In genomic region chr2:11362781-11363099, GRCh38 we compare ENCODE assay signal across 34 cellular contexts.
"Had no signal": no experiment of that assay in that cellular context is flagged by ENCODE, and none has a peak within 500 bp of the region (broad histone marks: within the 10 kb centered on the region; RNA-seq: fewer than 3 reads in every experiment).

No MANE protein-coding gene starts in this region.

- H3K9me3 Mint-ChIP-seq: activated CD4-positive, alpha-beta memory T cell treated with anti-CD3 and anti-CD28 coated beads, Interleukin-2, amount 10 ng/mL, durations not matched to agents 7 days and 5 days; activated naive CD8-positive, alpha-beta T cell treated with anti-CD3 and anti-CD28 coated beads for 36 hours; activated T-cell treated with anti-CD3 and anti-CD28 coated beads, Interleukin-2, amount 50 U/mL, for 72 hours; activated T-helper 17 cell treated with anti-CD3 and anti-CD28 coated beads, Interleukin-2, amount 50 U/mL, for 72 hours; central memory CD8-positive, alpha-beta T cell had no signal

- H3K27me3 ChIP-seq: ascending aorta, cardiac muscle cell, SJCRH30 had no signal

- H3K36me3 ChIP-seq: ascending aorta, cardiac muscle cell, SJCRH30 had no signal

- DNase-seq: activated CD4-positive, alpha-beta memory T cell treated with anti-CD3 and anti-CD28 coated beads, Interleukin-2, amount 10 ng/mL, durations not matched to agents 7 days and 5 days; activated CD4-positive, alpha-beta T cell treated with anti-CD3 and anti-CD28 coated beads for 1 hour; activated CD4-positive, alpha-beta T cell treated with anti-CD3 and anti-CD28 coated beads for 48 hours; activated CD4-positive, CD25-positive, alpha-beta regulatory T cell; activated CD8-positive, alpha-beta memory T cell treated with anti-CD3 and anti-CD28 coated beads for 24 hours; activated CD8-positive, alpha-beta memory T cell treated with anti-CD3 and anti-CD28 coated beads, Interleukin-2, amount 10 ng/mL, durations not matched to agents 7 days and 5 days; activated CD8-positive, alpha-beta memory T cell treated with anti-CD3 and anti-CD28 coated beads, Interleukin-2, amount 50 U/mL, for 48 hours; activated effector memory CD4-positive, alpha-beta T cell treated with anti-CD3 and anti-CD28 coated beads, Interleukin-2, amount 50 U/mL, for 16 hours; activated naive CD4-positive, alpha-beta T cell; activated naive CD4-positive, alpha-beta T cell treated with anti-CD3 and anti-CD28 coated beads, Interleukin-2, amount 50 U/mL, for 16 hours; activated naive CD8-positive, alpha-beta T cell treated with anti-CD3 and anti-CD28 coated beads for 36 hours; activated T-cell treated with anti-CD3 and anti-CD28 coated beads, Interleukin-2, amount 50 U/mL, for 1 hour; activated T-cell treated with anti-CD3 and anti-CD28 coated beads, Interleukin-2, amount 50 U/mL, for 72 hours; amygdala; KBM-7; NCI-H1105; NCI-H1417 treated with DMSO at 0.1 percent for 48 hours; NCI-H187 treated with DMSO at 0.1 percent for 48 hours; NCI-H2081; NCI-H345; NCI-H524 treated with DMSO at 0.1 percent for 48 hours; SHP77; SJCRH30; SW 1271; T-helper 1 cell; T-helper 2 cell; T-helper 9 cell had no signal

- H3K4me1 Mint-ChIP-seq: activated CD4-positive, alpha-beta memory T cell treated with anti-CD3 and anti-CD28 coated beads, Interleukin-2, amount 10 ng/mL, durations not matched to agents 7 days and 5 days; activated CD8-positive, alpha-beta memory T cell treated with anti-CD3 and anti-CD28 coated beads, Interleukin-2, amount 10 ng/mL, durations not matched to agents 7 days and 5 days; activated naive CD8-positive, alpha-beta T cell treated with anti-CD3 and anti-CD28 coated beads for 36 hours; central memory CD8-positive, alpha-beta T cell had no signal

- H3K9me3 ChIP-seq: ascending aorta, SJCRH30 had no signal

- ATAC-seq: activated CD8-positive, alpha-beta memory T cell treated with anti-CD3 and anti-CD28 coated beads, Interleukin-2, amount 10 ng/mL, durations not matched to agents 7 days and 5 days; activated T-cell treated with anti-CD3 and anti-CD28 coated beads, Interleukin-2, amount 50 U/mL, for 72 hours; activated T-helper 17 cell treated with anti-CD3 and anti-CD28 coated beads, Interleukin-2, amount 50 U/mL, for 72 hours; Panc1 had no signal

- H3K4me3 Mint-ChIP-seq: activated CD4-positive, alpha-beta memory T cell treated with anti-CD3 and anti-CD28 coated beads, Interleukin-2, amount 10 ng/mL, durations not matched to agents 7 days and 5 days; activated CD8-positive, alpha-beta memory T cell treated with anti-CD3 and anti-CD28 coated beads, Interleukin-2, amount 10 ng/mL, durations not matched to agents 7 days and 5 days; activated naive CD8-positive, alpha-beta T cell treated with anti-CD3 and anti-CD28 coated beads for 36 hours; activated T-cell treated with anti-CD3 and anti-CD28 coated beads, Interleukin-2, amount 50 U/mL, for 72 hours; activated T-helper 17 cell treated with anti-CD3 and anti-CD28 coated beads, Interleukin-2, amount 50 U/mL, for 72 hours; central memory CD8-positive, alpha-beta T cell had no signal

- H3K27ac Mint-ChIP-seq: activated CD4-positive, alpha-beta memory T cell treated with anti-CD3 and anti-CD28 coated beads, Interleukin-2, amount 10 ng/mL, durations not matched to agents 7 days and 5 days; activated CD8-positive, alpha-beta memory T cell treated with anti-CD3 and anti-CD28 coated beads, Interleukin-2, amount 10 ng/mL, durations not matched to agents 7 days and 5 days; activated naive CD8-positive, alpha-beta T cell treated with anti-CD3 and anti-CD28 coated beads for 36 hours; activated T-cell treated with anti-CD3 and anti-CD28 coated beads, Interleukin-2, amount 50 U/mL, for 72 hours; activated T-helper 17 cell treated with anti-CD3 and anti-CD28 coated beads, Interleukin-2, amount 50 U/mL, for 72 hours had no signal

- H3K36me3 Mint-ChIP-seq: activated CD8-positive, alpha-beta memory T cell treated with anti-CD3 and anti-CD28 coated beads, Interleukin-2, amount 10 ng/mL, durations not matched to agents 7 days and 5 days; activated naive CD8-positive, alpha-beta T cell treated with anti-CD3 and anti-CD28 coated beads for 36 hours had no signal

- H3K27me3 Mint-ChIP-seq: activated naive CD8-positive, alpha-beta T cell treated with anti-CD3 and anti-CD28 coated beads for 36 hours had no signal

- H3K4me3 ChIP-seq: ascending aorta, cardiac muscle cell, SJCRH30, SK-N-MC had no signal

- H3K27ac ChIP-seq: ascending aorta, cardiac muscle cell, SJCRH30, SK-N-MC, VCaP had no signal
